Comparison of ENCODE assay signal across 8 cellular contexts in the genomic region with DNA sequence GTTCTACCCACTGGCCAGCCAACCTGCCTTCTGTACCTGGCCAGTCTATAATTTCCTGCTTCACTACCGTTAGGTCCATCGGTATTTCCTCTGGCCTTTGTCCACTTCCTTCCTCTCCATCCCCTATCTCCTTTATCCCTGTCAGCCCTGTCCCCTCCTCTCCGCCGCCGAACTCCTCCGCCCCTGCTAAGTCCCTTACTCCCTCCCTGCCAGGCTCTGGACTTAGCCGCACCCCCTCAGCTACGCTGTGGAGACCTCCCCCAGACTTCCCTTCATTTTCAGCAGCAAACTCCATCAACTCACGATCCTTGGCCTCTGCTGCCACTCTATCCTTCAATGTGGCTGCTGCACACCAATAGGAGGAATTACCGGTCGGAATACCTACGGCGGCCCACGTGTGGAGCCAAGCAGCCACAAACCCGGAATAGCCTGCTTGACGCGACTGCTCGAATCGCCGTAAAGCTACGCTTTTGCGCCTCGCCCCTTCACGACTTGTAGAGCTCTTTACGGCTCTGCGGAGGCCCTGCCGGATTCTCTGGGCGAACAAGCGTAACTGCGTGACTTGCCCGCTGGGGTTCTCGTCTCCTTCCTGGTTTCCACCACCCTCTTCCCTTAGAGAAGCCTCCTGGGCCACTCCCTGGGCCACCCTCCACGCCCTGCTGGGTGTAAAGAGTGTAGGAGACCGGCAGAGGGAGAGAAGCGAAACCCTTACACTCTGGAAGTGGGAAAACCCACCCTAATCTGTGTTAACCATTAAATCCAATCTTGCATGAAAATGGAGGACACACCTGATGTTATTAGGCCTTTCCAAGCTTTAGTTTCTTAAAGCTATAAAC. TPM values are rescaled to one million over a fixed set of nuclear protein-coding genes. Genes with fewer than 3 reads are reported as not detected.
DNase-seq lines count a peak whose midpoint lies in the region; ATAC-seq and TF ChIP-seq lines count a peak whose summit lies in the region.

A gene with protein sequence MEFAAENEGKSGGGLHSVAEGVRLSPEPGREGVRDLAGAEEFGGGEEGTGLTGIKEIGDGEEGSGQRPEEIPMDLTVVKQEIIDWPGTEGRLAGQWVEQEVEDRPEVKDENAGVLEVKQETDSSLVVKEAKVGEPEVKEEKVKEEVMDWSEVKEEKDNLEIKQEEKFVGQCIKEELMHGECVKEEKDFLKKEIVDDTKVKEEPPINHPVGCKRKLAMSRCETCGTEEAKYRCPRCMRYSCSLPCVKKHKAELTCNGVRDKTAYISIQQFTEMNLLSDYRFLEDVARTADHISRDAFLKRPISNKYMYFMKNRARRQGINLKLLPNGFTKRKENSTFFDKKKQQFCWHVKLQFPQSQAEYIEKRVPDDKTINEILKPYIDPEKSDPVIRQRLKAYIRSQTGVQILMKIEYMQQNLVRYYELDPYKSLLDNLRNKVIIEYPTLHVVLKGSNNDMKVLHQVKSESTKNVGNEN (minus strand): TSS at position 444 of the 836 bp plus-strand sequence. CDS start 149 bp downstream, at position 295.

- H3K4me1 Mint-ChIP-seq in activated T-helper 17 cell treated with anti-CD3 and anti-CD28 coated beads, Interleukin-2, amount 50 U/mL, for 72 hours = peaks cover 18% of the 10 kb centered on the region
- H3K4me1 Mint-ChIP-seq in natural killer cell treated with Interleukin-12 subunit alpha and Interleukin-12 subunit beta and Interleukin-15 and Interleukin-18, amount 100 ng/mL, for 72 hours (ENCODE audit: low read depth in 2 of 2) = peaks cover 13 to 25% of the 10 kb centered on the region in 2 donors

- H3K36me3 Mint-ChIP-seq in activated T-helper 17 cell treated with anti-CD3 and anti-CD28 coated beads, Interleukin-2, amount 50 U/mL, for 72 hours (ENCODE audit: low read depth) = peaks cover 32% of the 10 kb centered on the region
- peaks cover 20% of the 10 kb centered on the region for H3K36me3 Mint-ChIP-seq in natural killer cell treated with Interleukin-12 subunit alpha and Interleukin-12 subunit beta and Interleukin-15 and Interleukin-18, amount 100 ng/mL, for 72 hours

- peak within 1 kb of the TSS; percentile 93 for H3K4me3 ChIP-seq in LNCaP clone FGC (ENCODE audit: low read depth, low read length)
- peak within 1 kb of the TSS; percentile 87 for H3K4me3 ChIP-seq in fibroblast of pulmonary artery (replicated peaks; ENCODE audit: low read depth, low read length)

- H3K27ac Mint-ChIP-seq in activated T-helper 17 cell treated with anti-CD3 and anti-CD28 coated beads, Interleukin-2, amount 50 U/mL, for 72 hours = no peak within 1 kb of the TSS
- H3K27ac Mint-ChIP-seq in natural killer cell treated with Interleukin-12 subunit alpha and Interleukin-12 subunit beta and Interleukin-15 and Interleukin-18, amount 100 ng/mL, for 72 hours = no peak within 1 kb of the TSS

- H3K36me3 ChIP-seq in ES-I3 (ENCODE audit: insufficient read depth, low read length) = peaks cover 8% of the 10 kb centered on the region; the same call in 1 of the 2 replicates

- H3K4me3 Mint-ChIP-seq in activated T-helper 17 cell treated with anti-CD3 and anti-CD28 coated beads, Interleukin-2, amount 50 U/mL, for 72 hours = no peak within 1 kb of the TSS
- H3K4me3 Mint-ChIP-seq in natural killer cell treated with Interleukin-12 subunit alpha and Interleukin-12 subunit beta and Interleukin-15 and Interleukin-18, amount 100 ng/mL, for 72 hours = no peak within 1 kb of the TSS

- peak; percentile 85 for ATAC-seq in activated T-helper 17 cell treated with anti-CD3 and anti-CD28 coated beads, Interleukin-2, amount 50 U/mL, for 72 hours (replicated peaks)
- ATAC-seq in natural killer cell treated with Interleukin-12 subunit alpha and Interleukin-12 subunit beta and Interleukin-15 and Interleukin-18, amount 100 ng/mL, for 72 hours = peak; percentile 95 to 97

- H3K9me3 ChIP-seq in ES-I3 (ENCODE audit: control insufficient read depth, insufficient read depth, low read length) = no peaks in the 10 kb centered on the region

- TF ChIP-seq CTCF in LNCaP clone FGC (IDR thresholded peaks at IDR 0.05; ENCODE audit: control insufficient read depth, extremely low read depth, insufficient read depth) (peak; percentile 35; the same call in 1 of the 2 replicates), fibroblast of pulmonary artery (IDR thresholded peaks at IDR 0.05; ENCODE audit: low read length, missing control alignments) (peak; percentile 33)

- H3K4me1 ChIP-seq in ES-I3 (ENCODE audit: insufficient read depth, low read length) = peaks cover 3% of the 10 kb centered on the region; the same call in 1 of the 2 replicates

- H3K27me3 Mint-ChIP-seq in activated T-helper 17 cell treated with anti-CD3 and anti-CD28 coated beads, Interleukin-2, amount 50 U/mL, for 72 hours = no peaks in the 10 kb centered on the region
- peaks cover under 1 to 3% of the 10 kb centered on the region in 2 donors for H3K27me3 Mint-ChIP-seq in natural killer cell treated with Interleukin-12 subunit alpha and Interleukin-12 subunit beta and Interleukin-15 and Interleukin-18, amount 100 ng/mL, for 72 hours

- DNase-seq in H4 (ENCODE audit: low spot score) (peak; percentile 94), LNCaP clone FGC (ENCODE audit: low read depth) (peak; percentile 97), RPMI8226 (peak; percentile 92), fibroblast of pulmonary artery (ENCODE audit: low read depth) (peak; percentile 98)
- peak; percentile 89 for DNase-seq in natural killer cell treated with Interleukin-12 subunit alpha and Interleukin-12 subunit beta and Interleukin-15 and Interleukin-18, amount 100 ng/mL, for 72 hours (ENCODE audit: low spot score)
- DNase-seq in stimulated activated naive CD4-positive, alpha-beta T cell treated with Interleukin-2 at 50 U/mL for 16 hours (lab: John Stamatoyannopoulos, UW) = peak; percentile 87

- peak within 1 kb of the TSS; percentile 72 for H3K9ac ChIP-seq in ES-I3 (ENCODE audit: low read depth, low read length)

- no peaks in the 10 kb centered on the region for H3K9me3 Mint-ChIP-seq in activated T-helper 17 cell treated with anti-CD3 and anti-CD28 coated beads, Interleukin-2, amount 50 U/mL, for 72 hours
- no peaks in the 10 kb centered on the region for H3K9me3 Mint-ChIP-seq in natural killer cell treated with Interleukin-12 subunit alpha and Interleukin-12 subunit beta and Interleukin-15 and Interleukin-18, amount 100 ng/mL, for 72 hours

RNA-seq across cellular contexts. Expression of the gene that starts here (rescaled TPM):
- 7.0 and 8.4 TPM in 2 replicates for total RNA-seq in H4 (2014; rRNA removed; shearing (Covaris generic))
- total RNA-seq in activated T-helper 17 cell treated with anti-CD3 and anti-CD28 coated beads, Interleukin-2, amount 50 U/mL, for 72 hours = 10 to 100 TPM in 1 of 2 donors, 1 to 10 TPM in 1; 9.3 to 19.5 TPM
- 10 to 100 TPM; 17.5 to 18.9 TPM for total RNA-seq in natural killer cell treated with Interleukin-12 subunit alpha and Interleukin-12 subunit beta and Interleukin-15 and Interleukin-18, amount 100 ng/mL, for 72 hours

Comparison
In these comparisons a context has a peak if more than half of its experiments do, and no peak if none do; other contexts are left out.
1. Peak in every context shown above with its lines: DNase-seq, ATAC-seq and H3K4me3 ChIP-seq.